Comparison of ENCODE assay signal across 12 cellular contexts in genomic region chr14:104696671-104697316, GRCh38. TPM values are rescaled to one million over a fixed set of nuclear protein-coding genes. Genes with fewer than 3 reads are reported as not detected.
DNase-seq lines count a peak whose midpoint lies in the region; ATAC-seq and TF ChIP-seq lines count a peak whose summit lies in the region.
"Had no signal": no experiment of that assay in that cellular context is flagged by ENCODE, and none has a peak within 500 bp of the region (broad histone marks: within the 10 kb centered on the region; RNA-seq: fewer than 3 reads in every experiment).

No MANE protein-coding gene starts in this region.

- in situ Hi-C loops in GM13976 (cut with MboI; ENCODE audit: low sequenced_read_pairs, unreplicated experiment), result no loop called here

- TF ChIP-seq CTCF in lower lobe of right lung (IDR thresholded peaks at IDR 0.05), result no peak
- no peak for TF ChIP-seq CTCF in tibial artery (IDR thresholded peaks at IDR 0.05)
- TF ChIP-seq CTCF in GM13976 (IDR thresholded peaks at IDR 0.05; ENCODE audit: borderline replicate concordance, control extremely low read depth, extremely low read depth, insufficient read depth, missing control alignments), result no peak

- H3K23ac ChIP-seq in mesendoderm (ENCODE audit: low read length), result no peak overlapping the region

- no peak overlapping the region for H3K9ac ChIP-seq in mesendoderm (ENCODE audit: low read length)

- H2BK15ac ChIP-seq in mesendoderm (replicated peaks; ENCODE audit: low read depth), result no peak overlapping the region

- H3K56ac ChIP-seq in mesendoderm (ENCODE audit: low read length), result no peak overlapping the region

- peak overlapping the region; percentile 53 for H3K27ac ChIP-seq in lower lobe of right lung
- peak overlapping the region; percentile 88 to 93 for H3K27ac ChIP-seq in tibial artery
- no peak overlapping the region for H3K27ac ChIP-seq in mesendoderm (ENCODE audit: low read depth, low read length)
- H3K27ac ChIP-seq: epithelial cell of prostate had no signal

- no peak for ATAC-seq in activated naive CD8-positive, alpha-beta T cell treated with anti-CD3 and anti-CD28 coated beads, Interleukin-2, amount 50 U/mL, for 24 hours
- ATAC-seq in T-helper 17 cell (no peak), lower lobe of right lung (no peak)

- no peaks in the 10 kb centered on the region for H3K9me3 ChIP-seq in T-helper 17 cell (ENCODE audit: control insufficient read depth, low read length, poor library complexity, severe bottlenecking)
- no peaks in the 10 kb centered on the region for H3K9me3 ChIP-seq in lower lobe of right lung
- no peaks in the 10 kb centered on the region for H3K9me3 ChIP-seq in tibial artery

- DNase-seq in activated naive CD8-positive, alpha-beta T cell treated with anti-CD3 and anti-CD28 coated beads, Interleukin-2, amount 50 U/mL, for 24 hours, result no peak
- DNase-seq in T-helper 17 cell, result no peak
- no peak for DNase-seq in lower lobe of right lung
- no peak for DNase-seq in tibial artery
- no peak for DNase-seq in GM13976 (ENCODE audit: low spot score)
- DNase-seq in cerebellar nuclear complex (lab: John Stamatoyannopoulos, UW), result no peak
- DNase-seq in mesendoderm, result no peak
- DNase-seq: activated naive CD4-positive, alpha-beta T cell; glutamatergic neuron; retina had no signal

- H3K4me1 ChIP-seq in lower lobe of right lung (peaks cover 84% of the 10 kb centered on the region), tibial artery (peaks cover 21 to 100% (median 95%) of the 10 kb centered on the region in 4 donors), mesendoderm (ENCODE audit: control insufficient read depth, low read depth, low read length) (peaks cover 9% of the 10 kb centered on the region)

- H3K4ac ChIP-seq in mesendoderm (ENCODE audit: low read depth, low read length), result no peak overlapping the region

- H3K27me3 ChIP-seq in lower lobe of right lung (ENCODE audit: low read depth) (no peaks in the 10 kb centered on the region), tibial artery (no peaks in the 10 kb centered on the region), mesendoderm (ENCODE audit: insufficient read depth, low read length, poor library complexity) (no peaks in the 10 kb centered on the region)

- no peak overlapping the region for H2AK5ac ChIP-seq in mesendoderm (ENCODE audit: low read length)

- peaks cover 24% of the 10 kb centered on the region for H3K79me2 ChIP-seq in mesendoderm (ENCODE audit: control insufficient read depth, insufficient read depth, low read length)

- no peaks in the 10 kb centered on the region for H3K36me3 Mint-ChIP-seq in activated naive CD8-positive, alpha-beta T cell
- peaks cover 7% of the 10 kb centered on the region for H3K36me3 Mint-ChIP-seq in activated naive CD8-positive, alpha-beta T cell treated with anti-CD3 and anti-CD28 coated beads, Interleukin-2, amount 50 U/mL, for 24 hours (ENCODE audit: low read depth)
- H3K36me3 Mint-ChIP-seq in T-helper 17 cell (ENCODE audit: low read depth), result no peaks in the 10 kb centered on the region

- no peak overlapping the region for H3K18ac ChIP-seq in mesendoderm (ENCODE audit: low read length)

- H3K36me3 ChIP-seq in lower lobe of right lung (peaks cover 15% of the 10 kb centered on the region), tibial artery (peaks cover 6 to 26% (median 16%) of the 10 kb centered on the region in 3 donors), mesendoderm (ENCODE audit: control insufficient read depth, insufficient read depth, low read length) (peaks cover 1% of the 10 kb centered on the region)

- H3K4me1 Mint-ChIP-seq in activated naive CD8-positive, alpha-beta T cell (ENCODE audit: low read depth), result peaks cover 26% of the 10 kb centered on the region
- H3K4me1 Mint-ChIP-seq in activated naive CD8-positive, alpha-beta T cell treated with anti-CD3 and anti-CD28 coated beads, Interleukin-2, amount 50 U/mL, for 24 hours, result peaks cover 24% of the 10 kb centered on the region
- peaks cover 17% of the 10 kb centered on the region for H3K4me1 Mint-ChIP-seq in T-helper 17 cell

- no peak overlapping the region for H2BK120ac ChIP-seq in mesendoderm (ENCODE audit: low read depth, low read length)

- H3K27me3 Mint-ChIP-seq in activated naive CD8-positive, alpha-beta T cell, result no peaks in the 10 kb centered on the region
- H3K27me3 Mint-ChIP-seq in activated naive CD8-positive, alpha-beta T cell treated with anti-CD3 and anti-CD28 coated beads, Interleukin-2, amount 50 U/mL, for 24 hours, result no peaks in the 10 kb centered on the region
- no peaks in the 10 kb centered on the region for H3K27me3 Mint-ChIP-seq in T-helper 17 cell

- H4K8ac ChIP-seq in mesendoderm (ENCODE audit: low read depth, low read length), result no peak overlapping the region

- no peak overlapping the region for H3K4me3 Mint-ChIP-seq in activated naive CD8-positive, alpha-beta T cell
- H3K4me3 Mint-ChIP-seq in activated naive CD8-positive, alpha-beta T cell treated with anti-CD3 and anti-CD28 coated beads, Interleukin-2, amount 50 U/mL, for 24 hours, result no peak overlapping the region
- H3K4me3 Mint-ChIP-seq in T-helper 17 cell, result no peak overlapping the region

- no peak overlapping the region for H2BK5ac ChIP-seq in mesendoderm (ENCODE audit: low read length)

- H3K4me3 ChIP-seq in lower lobe of right lung (no peak overlapping the region), tibial artery (no peak overlapping the region), mesendoderm (ENCODE audit: low read length) (no peak overlapping the region)

- no CpG with 5 or more reads among the region's 14 CpGs for WGBS in mesendoderm (ENCODE audit: extremely low coverage, insufficient coverage, low lambda C conversion rate)

- H3K4me2 ChIP-seq in mesendoderm (ENCODE audit: low read length), result no peak overlapping the region

- H3K9me3 Mint-ChIP-seq in activated naive CD8-positive, alpha-beta T cell (ENCODE audit: low read depth), result no peaks in the 10 kb centered on the region
- H3K9me3 Mint-ChIP-seq in activated naive CD8-positive, alpha-beta T cell treated with anti-CD3 and anti-CD28 coated beads, Interleukin-2, amount 50 U/mL, for 24 hours, result no peaks in the 10 kb centered on the region

- H4K5ac ChIP-seq in mesendoderm (ENCODE audit: low read length), result no peak overlapping the region

- H3K27ac Mint-ChIP-seq in activated naive CD8-positive, alpha-beta T cell, result peak overlapping the region; percentile 22
- H3K27ac Mint-ChIP-seq in activated naive CD8-positive, alpha-beta T cell treated with anti-CD3 and anti-CD28 coated beads, Interleukin-2, amount 50 U/mL, for 24 hours, result no peak overlapping the region
- peak overlapping the region; percentile 88 for H3K27ac Mint-ChIP-seq in T-helper 17 cell

- H3K79me1 ChIP-seq in mesendoderm (ENCODE audit: low read length), result peaks cover 25% of the 10 kb centered on the region

- intact Hi-C loops in lower lobe of right lung (cut with DNase I), result no loop called here
- intact Hi-C loops in tibial artery (cut with DNase I; ENCODE audit: low total_unique reads), result no loop called here

RNA-seq across cellular contexts. Expression of gene INF2, which starts 7.4 kb away (rescaled TPM):
- total RNA-seq in T-helper 17 cell, result 10 to 100 TPM; 61.0 to 76.1 TPM
- 116 TPM for total RNA-seq in lower lobe of right lung
- 34.4 TPM for polyA plus RNA-seq in mesendoderm (2013, experiment 1 of 2)
- polyA plus RNA-seq in mesendoderm (2013, experiment 2 of 2), result 34.6 TPM

RNA-seq across cellular contexts. Expression of gene ADSS1, which starts 27.2 kb away (rescaled TPM):
- total RNA-seq in T-helper 17 cell, result 1 to 10 TPM; 2.4 to 2.9 TPM
- total RNA-seq in lower lobe of right lung, result 5.1 TPM
- polyA plus RNA-seq in mesendoderm (2013, experiment 1 of 2), result 2.0 TPM
- 2.1 TPM for polyA plus RNA-seq in mesendoderm (2013, experiment 2 of 2)

RNA-seq across cellular contexts. Expression of gene SIVA1, which starts 56.2 kb away (rescaled TPM):
- total RNA-seq in T-helper 17 cell, result 10 to 100 TPM; 76.2 to 85.7 TPM
- 66.3 TPM for total RNA-seq in lower lobe of right lung
- 151 TPM for polyA plus RNA-seq in mesendoderm (2013, experiment 1 of 2)
- 147 TPM for polyA plus RNA-seq in mesendoderm (2013, experiment 2 of 2)
